ENCODE assay signal across 1 cellular context in the genomic region with DNA sequence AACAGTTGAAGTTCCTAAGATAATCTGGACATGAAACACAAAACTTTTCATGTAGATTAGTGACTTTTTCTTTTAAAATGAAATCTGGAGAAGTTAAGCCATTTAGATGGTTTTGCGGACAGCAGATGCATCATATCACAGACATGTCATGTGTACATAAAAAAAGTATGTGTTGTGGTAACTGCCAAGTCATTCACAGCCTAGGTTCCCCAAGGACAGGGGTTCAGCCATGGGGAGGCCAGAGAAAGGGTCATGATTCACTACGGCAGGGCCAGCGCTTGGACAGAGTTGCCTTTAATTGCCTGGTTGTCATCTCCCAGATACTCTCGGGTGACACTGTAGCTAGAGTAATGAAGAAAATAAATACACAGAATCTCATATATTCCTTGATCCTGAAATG.
TF ChIP-seq lines count a peak whose summit lies in the region.

No MANE protein-coding gene starts in this region.

TF ChIP-seq in IMR-90, 13 proteins besides CTCF, POLR2A, EP300 and RAD21:
- TF ChIP-seq MAZ (IDR thresholded peaks at IDR 0.05; ENCODE audit: borderline replicate concordance, low read depth, low read length): no peak
- no peak for TF ChIP-seq SMC3 (IDR thresholded peaks at IDR 0.05; ENCODE audit: low read depth, low read length)
- 0 out of 2 replicates have a peak, but pooled peaks have one; percentile 2 for TF ChIP-seq MAFK (IDR thresholded peaks at IDR 0.05; ENCODE audit: low read depth, low read length)
- no peak for TF ChIP-seq CEBPB (IDR thresholded peaks at IDR 0.05; ENCODE audit: low read depth, low read length)
- no peak for TF ChIP-seq RFX5 (IDR thresholded peaks at IDR 0.05; ENCODE audit: low read depth, low read length)
- peak; percentile 73 for TF ChIP-seq NFE2L2 (IDR thresholded peaks at IDR 0.05; ENCODE audit: low read depth, low read length)
- no peak for TF ChIP-seq CHD1 (IDR thresholded peaks at IDR 0.05; ENCODE audit: low read depth, low read length)
- TF ChIP-seq, protein P1, sequence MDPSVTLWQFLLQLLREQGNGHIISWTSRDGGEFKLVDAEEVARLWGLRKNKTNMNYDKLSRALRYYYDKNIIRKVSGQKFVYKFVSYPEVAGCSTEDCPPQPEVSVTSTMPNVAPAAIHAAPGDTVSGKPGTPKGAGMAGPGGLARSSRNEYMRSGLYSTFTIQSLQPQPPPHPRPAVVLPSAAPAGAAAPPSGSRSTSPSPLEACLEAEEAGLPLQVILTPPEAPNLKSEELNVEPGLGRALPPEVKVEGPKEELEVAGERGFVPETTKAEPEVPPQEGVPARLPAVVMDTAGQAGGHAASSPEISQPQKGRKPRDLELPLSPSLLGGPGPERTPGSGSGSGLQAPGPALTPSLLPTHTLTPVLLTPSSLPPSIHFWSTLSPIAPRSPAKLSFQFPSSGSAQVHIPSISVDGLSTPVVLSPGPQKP (IDR thresholded peaks at IDR 0.05; ENCODE audit: borderline replicate concordance, low read depth, low read length): no peak
